13 cellular contexts compared by ENCODE assay signal in genomic region chr11:13784441-13784840, GRCh38.
DNase-seq lines count a peak whose midpoint lies in the region; ATAC-seq and TF ChIP-seq lines count a peak whose summit lies in the region.
"Had no signal": no experiment of that assay in that cellular context is flagged by ENCODE, and none has a peak within 500 bp of the region (broad histone marks: within the 10 kb centered on the region; RNA-seq: fewer than 3 reads in every experiment).

No MANE protein-coding gene starts in this region.

- no peak for ATAC-seq in GM18502 (IDR thresholded peaks at IDR 0.05; ENCODE audit: poor library complexity, unreplicated experiment)

- H3K4me2 ChIP-seq in OCI-LY7 (ENCODE audit: low read length) = no peak overlapping the region

- H3K27me3 Mint-ChIP-seq in activated CD4-positive, alpha-beta T cell treated with anti-CD3 and anti-CD28 coated beads, Interleukin-2, amount 10 ng/mL, durations not matched to agents 24 days and 14 days = peaks cover 12% of the 10 kb centered on the region

- no peak for TF ChIP-seq EP300 in esophagus muscularis mucosa (IDR thresholded peaks at IDR 0.05)

- WGBS in esophagus muscularis mucosa = 76% methylated on average over 3 of the region's 3 CpGs

- H3K9me3 ChIP-seq in OCI-LY7 (ENCODE audit: low read length) (0 out of 2 replicates have a peak, but pooled peaks cover 3% of the 10 kb centered on the region), esophagus muscularis mucosa (no peaks in the 10 kb centered on the region)
- H3K9me3 ChIP-seq: Caco-2 had no signal

- peak; percentile 32 for DNase-seq in activated CD4-positive, alpha-beta T cell treated with anti-CD3 and anti-CD28 coated beads, Interleukin-2, amount 10 ng/mL, durations not matched to agents 24 days and 14 days
- DNase-seq in activated CD4-positive, alpha-beta T cell treated with anti-CD3 and anti-CD28 coated beads, Interleukin-2, amount 50 U/mL, for 1 hour = no peak
- DNase-seq in OCI-LY7 (ENCODE audit: low spot score) (no peak), esophagus muscularis mucosa (ENCODE audit: extremely low spot score) (peak; percentile 45), COR-L47 (lab: John Stamatoyannopoulos, UW) (no peak)
- DNase-seq: Caco-2; CD4-positive, alpha-beta memory T cell; DMS53; DMS79 treated with DMSO at 0.1 percent for 48 hours; GM23248; H7; HCEC 1CT had no signal

- H3K36me3 Mint-ChIP-seq in activated CD4-positive, alpha-beta T cell treated with anti-CD3 and anti-CD28 coated beads, Interleukin-2, amount 10 ng/mL, durations not matched to agents 24 days and 14 days (ENCODE audit: low read depth) = no peaks in the 10 kb centered on the region
- H3K36me3 Mint-ChIP-seq: CD4-positive, alpha-beta memory T cell had no signal

- intact Hi-C loops in activated CD4-positive, alpha-beta T cell treated with anti-CD3 and anti-CD28 coated beads, Interleukin-2, amount 10 ng/mL, durations not matched to agents 24 days and 14 days (cut with micrococcal nuclease) = no loop called here
- intact Hi-C loops in OCI-LY7 (cut with micrococcal nuclease; ENCODE audit: unreplicated experiment) = no loop called here
- intact Hi-C loops in esophagus muscularis mucosa (cut with DNase I) = no loop called here

- H3K9me2 ChIP-seq in OCI-LY7 (ENCODE audit: insufficient read depth, low read length) = no peaks in the 10 kb centered on the region

- no peaks in the 10 kb centered on the region for H3K27me3 ChIP-seq in esophagus muscularis mucosa

- peak overlapping the region; percentile 33; the same call in 1 of the 2 replicates for H2AFZ ChIP-seq in OCI-LY7 (ENCODE audit: low read length)
- H2AFZ ChIP-seq: GM23248 had no signal

- H3K4me3 Mint-ChIP-seq in activated CD4-positive, alpha-beta T cell treated with anti-CD3 and anti-CD28 coated beads, Interleukin-2, amount 10 ng/mL, durations not matched to agents 24 days and 14 days = no peak overlapping the region
- H3K4me3 Mint-ChIP-seq: CD4-positive, alpha-beta memory T cell had no signal

- no peak overlapping the region for H3K27ac ChIP-seq in OCI-LY7 (ENCODE audit: low read depth, low read length, poor library complexity, severe bottlenecking)
- no peak overlapping the region for H3K27ac ChIP-seq in esophagus muscularis mucosa (replicated peaks in 1 of 4)
- H3K27ac ChIP-seq: GM23248 had no signal

- no peak overlapping the region for H3K27ac Mint-ChIP-seq in activated CD4-positive, alpha-beta T cell treated with anti-CD3 and anti-CD28 coated beads, Interleukin-2, amount 10 ng/mL, durations not matched to agents 24 days and 14 days
- H3K27ac Mint-ChIP-seq: CD4-positive, alpha-beta memory T cell had no signal

- no peaks in the 10 kb centered on the region for H3K4me1 Mint-ChIP-seq in activated CD4-positive, alpha-beta T cell treated with anti-CD3 and anti-CD28 coated beads, Interleukin-2, amount 10 ng/mL, durations not matched to agents 24 days and 14 days

- peaks cover 8% of the 10 kb centered on the region for H3K4me1 ChIP-seq in OCI-LY7 (ENCODE audit: insufficient read depth, low read length, poor library complexity, severe bottlenecking)
- H3K4me1 ChIP-seq in esophagus muscularis mucosa = no peaks in the 10 kb centered on the region
- H3K4me1 ChIP-seq: Caco-2 had no signal

- H3K36me3 ChIP-seq in OCI-LY7 (ENCODE audit: insufficient read depth, low read length) (no peaks in the 10 kb centered on the region; the same call in 1 of the 2 replicates), esophagus muscularis mucosa (no peaks in the 10 kb centered on the region)

- no peaks in the 10 kb centered on the region for H3K79me2 ChIP-seq in OCI-LY7 (ENCODE audit: insufficient read depth, low read depth, low read length)

- no peak for TF ChIP-seq POLR2A in esophagus muscularis mucosa (IDR thresholded peaks at IDR 0.05; ENCODE audit: low read depth)

- CTCF ChIA-PET in OCI-LY7 (lab: Charles Lee; ENCODE audit: unreplicated experiment) = no interaction called here

- no peaks in the 10 kb centered on the region for H3K9me3 Mint-ChIP-seq in activated CD4-positive, alpha-beta T cell treated with anti-CD3 and anti-CD28 coated beads, Interleukin-2, amount 10 ng/mL, durations not matched to agents 24 days and 14 days
- H3K9me3 Mint-ChIP-seq: CD4-positive, alpha-beta memory T cell had no signal

- no peak for TF ChIP-seq CTCF in OCI-LY7 (conservative IDR thresholded peaks at IDR 0.05; ENCODE audit: low read length)
- no peak for TF ChIP-seq CTCF in esophagus muscularis mucosa (IDR thresholded peaks at IDR 0.05)

- H4K20me1 ChIP-seq in OCI-LY7 (ENCODE audit: insufficient read depth, low read length) = no peaks in the 10 kb centered on the region

- no TSS peak for BruUV-seq in OCI-LY7 (replicated peaks; lab: Mats Ljungman, UMichigan)

- H3K4me3 ChIP-seq in OCI-LY7 (ENCODE audit: low read depth, low read length, poor library complexity, severe bottlenecking) = no peak overlapping the region
- no peak overlapping the region for H3K4me3 ChIP-seq in esophagus muscularis mucosa
- H3K4me3 ChIP-seq: GM23248 had no signal

- POLR2A ChIA-PET in OCI-LY7 (lab: Charles Lee) = no interaction called here

Comparison
In these comparisons a context has a peak if more than half of its experiments do, and no peak if none do; other contexts are left out.
1. DNase-seq: peak in activated CD4-positive, alpha-beta T cell treated with anti-CD3 and anti-CD28 coated beads, Interleukin-2, amount 10 ng/mL, durations not matched to agents 24 days and 14 days (single experiment) and esophagus muscularis mucosa (single experiment); none in activated CD4-positive, alpha-beta T cell treated with anti-CD3 and anti-CD28 coated beads, Interleukin-2, amount 50 U/mL, for 1 hour (single experiment), OCI-LY7 (single experiment) and COR-L47 (single experiment).